8 cellular contexts compared by ENCODE assay signal in genomic region chr2:28567076-28567471, GRCh38.
DNase-seq lines count a peak whose midpoint lies in the region; ATAC-seq and TF ChIP-seq lines count a peak whose summit lies in the region.

No MANE protein-coding gene starts in this region.

- TF ChIP-seq POLR2A in Peyer's patch (IDR thresholded peaks at IDR 0.05), result no peak

- H3K9me2 ChIP-seq in GM23248 (ENCODE audit: insufficient read depth), result no peaks in the 10 kb centered on the region

- H3K4me1 ChIP-seq in GM23248 (ENCODE audit: insufficient read depth) (no peaks in the 10 kb centered on the region), Peyer's patch (no peaks in the 10 kb centered on the region), ectodermal cell (ENCODE audit: control insufficient read depth, insufficient read depth, low read length) (no peaks in the 10 kb centered on the region), mucosa of rectum (ENCODE audit: control insufficient read depth in 2 of 2, insufficient read depth in 2 of 2, low read length in 2 of 2) (peaks cover 0 to 4% of the 10 kb centered on the region in 2 donors), upper lobe of right lung (no peaks in the 10 kb centered on the region)

- peak overlapping the region; percentile 98 for H2AFZ ChIP-seq in GM23248

- 1 to 3% methylated on average over 13 of the region's 13 CpGs for WGBS in GM23248 (ENCODE audit: low coverage in 1 of 2, low lambda C conversion rate in 2 of 2, missing lambda C conversion rate in 2 of 2), 2 experiments
- WGBS in ectodermal cell, 2 experiments, result 24 to 28% methylated on average over 12 to 13 of the region's 13 CpGs

- H3K36me3 ChIP-seq in GM23248 (ENCODE audit: low read depth) (no peaks in the 10 kb centered on the region), Peyer's patch (no peaks in the 10 kb centered on the region), ectodermal cell (ENCODE audit: control insufficient read depth, insufficient read depth, low read length) (no peaks in the 10 kb centered on the region), mucosa of rectum (ENCODE audit: control insufficient read depth in 2 of 2, insufficient read depth in 2 of 2, low read length in 2 of 2) (no peaks in the 10 kb centered on the region), upper lobe of right lung (no peaks in the 10 kb centered on the region)

- ATAC-seq in upper lobe of right lung (peak; percentile 6), GM19324 (IDR thresholded peaks at IDR 0.05; ENCODE audit: low FRiP score, unreplicated experiment) (no peak)

- peak overlapping the region; percentile 86 for H3K4me2 ChIP-seq in GM23248 (ENCODE audit: unreplicated experiment)

- peak; percentile 40 for DNase-seq in Ammon's horn (ENCODE audit: low spot score)
- DNase-seq in GM23248, result no peak
- no peak for DNase-seq in Peyer's patch
- DNase-seq in upper lobe of right lung, result peak; percentile 66
- no peak for DNase-seq in OCI-M1 (lab: John Stamatoyannopoulos, UW)

- TF ChIP-seq CTCF in Peyer's patch (IDR thresholded peaks at IDR 0.05) (no peak), upper lobe of right lung (IDR thresholded peaks at IDR 0.05) (peak; percentile 35)

- in situ Hi-C loops in GM23248 (cut with MboI), result no loop called here

- H3K27me3 ChIP-seq in GM23248 (replicated peaks; ENCODE audit: insufficient read depth) (no peaks in the 10 kb centered on the region), Peyer's patch (no peaks in the 10 kb centered on the region), ectodermal cell (ENCODE audit: control insufficient read depth, insufficient read depth, low read length, poor library complexity, severe bottlenecking) (peaks cover 11% of the 10 kb centered on the region), mucosa of rectum (ENCODE audit: control insufficient read depth in 2 of 2, insufficient read depth in 2 of 2, low read length in 2 of 2) (no peaks in the 10 kb centered on the region), upper lobe of right lung (no peaks in the 10 kb centered on the region)

- H3K9me3 ChIP-seq in GM23248 (ENCODE audit: low read depth) (no peaks in the 10 kb centered on the region), Peyer's patch (no peaks in the 10 kb centered on the region), ectodermal cell (ENCODE audit: control insufficient read depth, low read length) (no peaks in the 10 kb centered on the region), mucosa of rectum (ENCODE audit: control insufficient read depth in 2 of 2, low read length in 2 of 2) (no peaks in the 10 kb centered on the region), upper lobe of right lung (no peaks in the 10 kb centered on the region)

- peak overlapping the region; percentile 35 for H3K27ac ChIP-seq in GM23248
- peak overlapping the region in 3 of 4 donors; percentile 7 to 62 (median 41) for H3K27ac ChIP-seq in Peyer's patch
- H3K27ac ChIP-seq in ectodermal cell (ENCODE audit: insufficient read depth, low read depth, low read length, poor library complexity, severe bottlenecking), result no peak overlapping the region
- no peak overlapping the region for H3K27ac ChIP-seq in mucosa of rectum (ENCODE audit: low read depth in 2 of 2, low read length in 2 of 2)
- H3K27ac ChIP-seq in upper lobe of right lung, result peak overlapping the region; percentile 58

- no peaks in the 10 kb centered on the region for H4K20me1 ChIP-seq in GM23248 (ENCODE audit: insufficient read depth)

- no peaks in the 10 kb centered on the region for H3K79me2 ChIP-seq in GM23248 (ENCODE audit: insufficient read depth)

- H3F3A ChIP-seq in GM23248 (ENCODE audit: insufficient read depth), result no peaks in the 10 kb centered on the region

- H3K4me3 ChIP-seq in GM23248, result peak overlapping the region; percentile 91
- H3K4me3 ChIP-seq in Peyer's patch, result peak overlapping the region; percentile 32 to 57 (median 54)
- H3K4me3 ChIP-seq in ectodermal cell (ENCODE audit: insufficient read depth, low read depth, low read length), result peak overlapping the region; percentile 16
- peak overlapping the region; percentile 72 to 84 for H3K4me3 ChIP-seq in mucosa of rectum (ENCODE audit: low read length in 2 of 2)
- peak overlapping the region; percentile 67 for H3K4me3 ChIP-seq in upper lobe of right lung

- intact Hi-C loops in upper lobe of right lung (cut with DNase I), result no loop called here

- H3K9ac ChIP-seq in GM23248 (peak overlapping the region; percentile 78), mucosa of rectum (ENCODE audit: low read depth in 1 of 2, low read length in 2 of 2) (peak overlapping the region; percentile 61 to 70)

Comparison
In these comparisons a context has a peak if more than half of its experiments do, and no peak if none do; other contexts are left out.
1. DNase-seq: peak in Ammon's horn (single experiment) and upper lobe of right lung (single experiment); none in GM23248 (single experiment), Peyer's patch (0 of 3) and OCI-M1 (single experiment).
2. H3K27ac ChIP-seq: peak in GM23248 (single experiment), Peyer's patch (3 of 4) and upper lobe of right lung (single experiment); none in ectodermal cell (single experiment) and mucosa of rectum (0 of 2).
3. H3K4me3 ChIP-seq: peak in every context shown above with its lines; median percentile 91 in GM23248; 78 in mucosa of rectum; 67 in upper lobe of right lung; 54 in Peyer's patch; 16 in ectodermal cell.